Comparison of ENCODE assay signal across 8 cellular contexts in genomic region chr13:96817336-96817941, GRCh38.
DNase-seq lines count a peak whose midpoint lies in the region; ATAC-seq, FAIRE-seq and TF ChIP-seq lines count a peak whose summit lies in the region.

No MANE protein-coding gene starts in this region.

- CTCF ChIA-PET in HEK293T (lab: Yijun Ruan, JAX) = interaction anchor here (0.7 to 2.4 kb wide), 5 partner anchors 12 to 797 kb away, joined by 3 to 20 read pairs (median 4); no protein-coding TSS in a partner anchor

- no peak for FAIRE-seq in kidney (lab: Jason Lieb, UNC)

- POLR2A ChIA-PET in HEK293T (lab: Yijun Ruan, JAX) = no interaction called here

- DNase-seq in ACHN (peak; percentile 23), HEK293T (ENCODE audit: extremely low spot score) (peak; percentile 7), WERI-Rb-1 (no peak), kidney (no peak), NK-92 (lab: John Stamatoyannopoulos, UW; ENCODE audit: unreplicated experiment) (no peak), posterior vena cava (ENCODE audit: low spot score) (no peak), NCI-H146 (lab: John Stamatoyannopoulos, UW) (no peak)

- no peak overlapping the region for H3K9ac ChIP-seq in kidney (ENCODE audit: low read length in 2 of 2)

- no peak for ATAC-seq in esophagus mucosa

- H3K4me3 ChIP-seq in WERI-Rb-1 (ENCODE audit: low read depth, low read length) (no peak overlapping the region), kidney (ENCODE audit: low read length in 2 of 2) (no peak overlapping the region)

- peak; percentile 45 for TF ChIP-seq CTCF in WERI-Rb-1 (IDR thresholded peaks at IDR 0.05; ENCODE audit: low read depth, low read length)
- peak; percentile 14 for TF ChIP-seq CTCF in kidney (IDR thresholded peaks at IDR 0.05; ENCODE audit: borderline replicate concordance, extremely low read depth, insufficient read depth)

- no peaks in the 10 kb centered on the region for H3K9me3 ChIP-seq in WERI-Rb-1 (ENCODE audit: severe bottlenecking)
- no peaks in the 10 kb centered on the region for H3K9me3 ChIP-seq in kidney (ENCODE audit: control insufficient read depth in 1 of 2, low read length in 2 of 2)

- H3K27ac ChIP-seq in WERI-Rb-1 = no peak overlapping the region
- no peak overlapping the region for H3K27ac ChIP-seq in kidney (ENCODE audit: low read depth in 2 of 2, low read length in 2 of 2)

- no peaks in the 10 kb centered on the region for H3K36me3 ChIP-seq in WERI-Rb-1
- no peaks in the 10 kb centered on the region for H3K36me3 ChIP-seq in kidney (ENCODE audit: control insufficient read depth in 1 of 2, insufficient read depth in 2 of 2, low read length in 2 of 2)

- in situ Hi-C loops in ACHN (cut with HindIII; ENCODE audit: low pct_ligation_motif_present, low pct_unique_long_range_greater_than_20kb, low sequenced_read_pairs) = no loop called here

- intact Hi-C loops in kidney (cut with DNase I) = no loop called here
- intact Hi-C loops in posterior vena cava (cut with DNase I) = no loop called here

- no peaks in the 10 kb centered on the region for H3K4me1 ChIP-seq in kidney (ENCODE audit: control insufficient read depth in 1 of 2, insufficient read depth in 1 of 2, low read depth in 1 of 2, low read length in 2 of 2)

- peaks cover 65% of the 10 kb centered on the region for H3K27me3 ChIP-seq in WERI-Rb-1 (ENCODE audit: insufficient read depth, low read depth, severe bottlenecking)

TF ChIP-seq in HEK293T, 16 proteins besides CTCF, POLR2A, EP300 and RAD21:
- TF ChIP-seq FOXK2 (IDR thresholded peaks at IDR 0.05) (no peak), FOXA1 (IDR thresholded peaks at IDR 0.05) (no peak), HDGF (IDR thresholded peaks at IDR 0.05; ENCODE audit: borderline replicate concordance) (no peak), LEF1 (IDR thresholded peaks at IDR 0.05; ENCODE audit: borderline replicate concordance) (no peak), ELF4 (IDR thresholded peaks at IDR 0.05) (no peak), L3MBTL2 (conservative IDR thresholded peaks at IDR 0.05) (no peak), BHLHE40 (IDR thresholded peaks at IDR 0.05; ENCODE audit: borderline replicate concordance) (no peak), ARNT (IDR thresholded peaks at IDR 0.05) (no peak), SUZ12 (IDR thresholded peaks at IDR 0.05) (no peak), SP1 (IDR thresholded peaks at IDR 0.05) (no peak), TARDBP (IDR thresholded peaks at IDR 0.05) (no peak), NFRKB (IDR thresholded peaks at IDR 0.05) (no peak), CTBP1 (IDR thresholded peaks at IDR 0.05; ENCODE audit: borderline replicate concordance) (no peak)
- TF ChIP-seq, protein P1, sequence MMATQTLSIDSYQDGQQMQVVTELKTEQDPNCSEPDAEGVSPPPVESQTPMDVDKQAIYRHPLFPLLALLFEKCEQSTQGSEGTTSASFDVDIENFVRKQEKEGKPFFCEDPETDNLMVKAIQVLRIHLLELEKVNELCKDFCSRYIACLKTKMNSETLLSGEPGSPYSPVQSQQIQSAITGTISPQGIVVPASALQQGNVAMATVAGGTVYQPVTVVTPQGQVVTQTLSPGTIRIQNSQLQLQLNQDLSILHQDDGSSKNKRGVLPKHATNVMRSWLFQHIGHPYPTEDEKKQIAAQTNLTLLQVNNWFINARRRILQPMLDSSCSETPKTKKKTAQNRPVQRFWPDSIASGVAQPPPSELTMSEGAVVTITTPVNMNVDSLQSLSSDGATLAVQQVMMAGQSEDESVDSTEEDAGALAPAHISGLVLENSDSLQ (IDR thresholded peaks at IDR 0.05) = no peak

Comparison
In these comparisons a context has a peak if more than half of its experiments do, and no peak if none do; other contexts are left out.
1. DNase-seq: peak in ACHN (single experiment) and HEK293T (single experiment); none in WERI-Rb-1 (single experiment), kidney (single experiment), NK-92 (single experiment), posterior vena cava (single experiment) and NCI-H146 (single experiment).